1 cellular context compared by ENCODE assay signal in the genomic region with DNA sequence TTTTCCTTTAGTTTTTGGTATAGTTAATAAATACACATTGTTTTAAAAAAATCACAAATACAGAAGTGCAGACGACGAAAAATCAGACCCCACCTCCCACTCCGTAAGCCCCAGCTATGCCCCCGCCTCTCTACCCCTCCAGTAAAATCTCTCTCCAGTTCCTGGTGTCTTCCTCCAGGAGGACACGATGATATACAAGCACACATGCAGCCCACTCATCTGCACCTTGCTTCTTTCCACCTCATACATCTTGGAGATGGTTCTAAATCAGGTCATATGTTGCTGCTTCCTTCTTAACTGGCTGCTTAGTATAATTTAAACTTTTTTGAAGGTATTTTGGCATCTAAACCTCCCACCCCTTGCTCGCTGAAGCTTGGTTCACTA.
A peak's percentile ranks its signal among the peaks of the same experiment; 100 is the strongest.
TF ChIP-seq lines count a peak whose summit lies in the region.

No MANE protein-coding gene starts in this region.

TF ChIP-seq in HepG2, 621 proteins besides CTCF, POLR2A, EP300 and RAD21:
- peak; percentile 37; the same call in 1 of the 2 replicates for TF ChIP-seq KLF12 (CRISPR knock-in tag; IDR thresholded peaks at IDR 0.05; ENCODE audit: borderline replicate concordance)
- TF ChIP-seq ZNF780A (CRISPR knock-in tag; IDR thresholded peaks at IDR 0.05) = no peak
- TF ChIP-seq, protein P1, sequence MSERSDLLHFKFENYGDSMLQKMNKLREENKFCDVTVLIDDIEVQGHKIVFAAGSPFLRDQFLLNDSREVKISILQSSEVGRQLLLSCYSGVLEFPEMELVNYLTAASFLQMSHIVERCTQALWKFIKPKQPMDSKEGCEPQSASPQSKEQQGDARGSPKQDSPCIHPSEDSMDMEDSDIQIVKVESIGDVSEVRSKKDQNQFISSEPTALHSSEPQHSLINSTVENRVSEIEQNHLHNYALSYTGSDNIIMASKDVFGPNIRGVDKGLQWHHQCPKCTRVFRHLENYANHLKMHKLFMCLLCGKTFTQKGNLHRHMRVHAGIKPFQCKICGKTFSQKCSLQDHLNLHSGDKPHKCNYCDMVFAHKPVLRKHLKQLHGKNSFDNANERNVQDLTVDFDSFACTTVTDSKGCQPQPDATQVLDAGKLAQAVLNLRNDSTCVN (CRISPR knock-in tag; IDR thresholded peaks at IDR 0.05; ENCODE audit: borderline replicate concordance) = no peak
- TF ChIP-seq ZBTB20 (CRISPR knock-in tag; IDR thresholded peaks at IDR 0.05; ENCODE audit: borderline replicate concordance, low read depth) = no peak
